ENCODE assay signal across 1 cellular context in the genomic region with DNA sequence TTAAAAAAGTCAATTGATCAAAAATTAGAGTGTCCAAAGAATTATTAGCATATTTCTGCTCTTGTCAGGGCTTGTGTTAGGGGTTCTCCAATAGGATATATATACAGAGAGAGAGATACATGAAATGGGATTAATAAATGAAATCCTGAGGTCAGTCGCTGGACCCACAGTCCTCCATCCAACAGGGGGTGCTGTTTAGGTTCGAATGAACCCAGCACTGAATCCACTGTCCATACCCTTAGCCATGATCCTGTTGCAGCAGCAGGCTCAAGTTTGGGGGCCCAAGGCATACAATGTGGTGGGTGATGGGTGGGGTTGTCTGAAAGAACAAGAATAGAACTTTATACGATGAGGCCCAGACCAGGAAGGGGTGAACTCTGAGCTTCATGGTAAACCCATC.
TF ChIP-seq lines count a peak whose summit lies in the region.

No MANE protein-coding gene starts in this region.

TF ChIP-seq in HEK293T, 16 proteins besides CTCF, POLR2A, EP300 and RAD21:
- TF ChIP-seq BHLHE40 (IDR thresholded peaks at IDR 0.05; ENCODE audit: borderline replicate concordance) (no peak), FOXM1 (IDR thresholded peaks at IDR 0.05; ENCODE audit: borderline replicate concordance) (no peak), PKNOX1 (IDR thresholded peaks at IDR 0.05) (no peak), CTBP1 (IDR thresholded peaks at IDR 0.05; ENCODE audit: borderline replicate concordance) (no peak), L3MBTL2 (conservative IDR thresholded peaks at IDR 0.05) (no peak), ZNF384 (IDR thresholded peaks at IDR 0.05) (no peak), FOXK2 (IDR thresholded peaks at IDR 0.05) (no peak), NFRKB (IDR thresholded peaks at IDR 0.05) (no peak), FOXA1 (IDR thresholded peaks at IDR 0.05) (no peak), ARNT (IDR thresholded peaks at IDR 0.05) (no peak), ELF4 (IDR thresholded peaks at IDR 0.05) (no peak), SP1 (IDR thresholded peaks at IDR 0.05) (no peak), HDGF (IDR thresholded peaks at IDR 0.05; ENCODE audit: borderline replicate concordance) (no peak), LEF1 (IDR thresholded peaks at IDR 0.05; ENCODE audit: borderline replicate concordance) (no peak), SUZ12 (IDR thresholded peaks at IDR 0.05) (no peak), TARDBP (IDR thresholded peaks at IDR 0.05) (no peak)
